ENCODE assay signal across 8 cellular contexts in the genomic region with DNA sequence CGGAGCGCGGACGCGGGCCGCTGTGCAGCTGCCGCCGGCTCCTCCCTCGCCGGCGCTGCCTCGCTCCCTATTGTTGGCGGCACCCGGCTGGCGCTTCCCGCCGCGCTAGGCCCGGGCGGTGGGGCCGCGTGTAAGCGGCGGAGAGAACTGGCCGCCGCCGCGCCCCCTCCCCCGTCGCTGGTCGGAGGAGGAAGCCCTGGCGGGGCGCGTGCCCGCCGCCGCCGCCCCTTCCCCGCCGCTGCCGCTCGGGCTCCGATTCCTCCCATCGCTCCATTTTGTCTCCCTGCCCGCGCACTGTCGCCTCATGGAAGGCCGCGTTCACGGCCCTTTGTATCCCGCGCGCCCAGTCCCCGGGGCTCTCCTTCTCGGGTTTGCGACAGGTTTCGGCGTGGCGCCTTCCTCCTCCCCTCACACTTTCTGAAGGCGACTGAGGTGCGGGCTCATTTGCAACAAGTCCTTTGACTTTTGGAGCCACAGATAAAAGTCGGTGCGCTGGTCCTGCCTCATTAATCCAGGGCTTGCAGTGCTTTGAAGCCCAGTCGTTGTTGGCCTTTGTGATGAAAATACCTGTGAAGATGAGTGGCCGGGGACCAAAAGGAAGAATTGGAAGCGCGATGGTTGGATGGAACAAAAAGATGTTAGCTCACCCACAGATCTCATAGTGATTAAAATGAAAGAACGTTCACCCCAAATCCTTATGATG. TPM values are rescaled to one million over a fixed set of nuclear protein-coding genes. Genes with fewer than 3 reads are reported as not detected.
A peak's percentile ranks its signal among the peaks of the same experiment; 100 is the strongest.
DNase-seq lines count a peak whose midpoint lies in the region; ATAC-seq and TF ChIP-seq lines count a peak whose summit lies in the region.

No MANE protein-coding gene starts in this region.

- TF ChIP-seq POLR2A in thyroid gland (IDR thresholded peaks at IDR 0.05) = no peak

- intact Hi-C loops in activated naive CD4-positive, alpha-beta T cell treated with anti-CD3 and anti-CD28 coated beads for 36 hours (cut with micrococcal nuclease) = loop anchor here (1.0 to 10.0 kb wide), 16 partner anchors 8 to 1125 kb away; partner anchors contain the start of genes CCT2, CNOT2, CPM and KCNMB4
- intact Hi-C loops in thyroid gland (cut with DNase I) = no loop called here

- ATAC-seq in GM19043 (IDR thresholded peaks at IDR 0.05; ENCODE audit: low read depth, unreplicated experiment) (peak; percentile 18), HG03354 (IDR thresholded peaks at IDR 0.05; ENCODE audit: poor library complexity, severe bottlenecking, unreplicated experiment) (peak; percentile 41)

- H3K27me3 Mint-ChIP-seq in activated naive CD4-positive, alpha-beta T cell treated with anti-CD3 and anti-CD28 coated beads for 36 hours (ENCODE audit: low read depth) = no peaks in the 10 kb centered on the region

- peaks cover 43 to 56% (median 48%) of the 10 kb centered on the region in 11 experiments; a peak in 21 of 22 replicates for H4K20me1 ChIP-seq in BLaER1 treated with 17β-estradiol and CSF1 and Interleukin-3, amounts not matched to agents 10 nM and 100 nM

- H3K4me1 ChIP-seq in BLaER1 treated with 17β-estradiol and CSF1 and Interleukin-3, amounts not matched to agents 10 nM and 100 nM = peaks cover 21 to 38% (median 33%) of the 10 kb centered on the region in 10 experiments
- H3K4me1 ChIP-seq in thyroid gland = peaks cover 21 to 25% of the 10 kb centered on the region in 2 donors

- H3K4me3 Mint-ChIP-seq in activated naive CD4-positive, alpha-beta T cell treated with anti-CD3 and anti-CD28 coated beads for 36 hours = peak overlapping the region; percentile 91

- peak overlapping the region; percentile 75 to 96 (median 83) for H3K4me2 ChIP-seq in BLaER1 treated with 17β-estradiol and CSF1 and Interleukin-3, amounts not matched to agents 10 nM and 100 nM

- no peaks in the 10 kb centered on the region for H3K9me3 ChIP-seq in BLaER1 treated with 17β-estradiol and CSF1 and Interleukin-3, amounts not matched to agents 10 nM and 100 nM (replicated peaks in 1 of 11)
- H3K9me3 ChIP-seq in thyroid gland = no peaks in the 10 kb centered on the region

- H3K27me3 ChIP-seq in BLaER1 treated with 17β-estradiol and CSF1 and Interleukin-3, amounts not matched to agents 10 nM and 100 nM = no peaks in the 10 kb centered on the region
- no peaks in the 10 kb centered on the region for H3K27me3 ChIP-seq in thyroid gland

- peaks cover 51% of the 10 kb centered on the region for H3K4me1 Mint-ChIP-seq in activated naive CD4-positive, alpha-beta T cell treated with anti-CD3 and anti-CD28 coated beads for 36 hours (ENCODE audit: low read depth)

- H3K27ac ChIP-seq in BLaER1 treated with 17β-estradiol and CSF1 and Interleukin-3, amounts not matched to agents 10 nM and 100 nM = peak overlapping the region; percentile 84 to 100 (median 99)
- H3K27ac ChIP-seq in thyroid gland = peak overlapping the region; percentile 79 to 84 (median 83)

- no peaks in the 10 kb centered on the region for H3K9me3 Mint-ChIP-seq in activated naive CD4-positive, alpha-beta T cell treated with anti-CD3 and anti-CD28 coated beads for 36 hours

- peak overlapping the region; percentile 98 for H3K27ac Mint-ChIP-seq in activated naive CD4-positive, alpha-beta T cell treated with anti-CD3 and anti-CD28 coated beads for 36 hours

- CTCF ChIA-PET in activated naive CD4-positive, alpha-beta T cell treated with anti-CD3 and anti-CD28 coated beads for 36 hours (lab: Charles Lee) = interaction anchor here (0.6 to 3.5 kb wide), 2 partner anchors 63 to 84 kb away, joined by 3 to 12 read pairs; no protein-coding TSS in a partner anchor

- DNase-seq in RKO (ENCODE audit: low spot score) (peak; percentile 45), glomerular visceral epithelial cell (ENCODE audit: extremely low spot score) (peak; percentile 30), occipital lobe (lab: John Stamatoyannopoulos, UW) (peak; percentile 45), thyroid gland (peak; percentile 54 to 59)
- DNase-seq in activated naive CD4-positive, alpha-beta T cell treated with anti-CD3 and anti-CD28 coated beads for 36 hours = peak; percentile 44

- peaks cover 21% of the 10 kb centered on the region for H3K36me3 Mint-ChIP-seq in activated naive CD4-positive, alpha-beta T cell treated with anti-CD3 and anti-CD28 coated beads for 36 hours (ENCODE audit: low read depth)

- peak overlapping the region; percentile 95 to 100 (median 99) for H3K9ac ChIP-seq in BLaER1 treated with 17β-estradiol and CSF1 and Interleukin-3, amounts not matched to agents 10 nM and 100 nM

- WGBS in thyroid gland, 2 donors = 0% methylated on average over 15 to 21 of the region's 68 CpGs

- no peak for TF ChIP-seq CTCF in thyroid gland (IDR thresholded peaks at IDR 0.05)

- H3K4me3 ChIP-seq in BLaER1 treated with 17β-estradiol and CSF1 and Interleukin-3, amounts not matched to agents 10 nM and 100 nM = peak overlapping the region; percentile 89 to 99 (median 94)
- H3K4me3 ChIP-seq in thyroid gland (replicated peaks in 1 of 3) = peak overlapping the region; percentile 50 to 71 (median 57)

- peaks cover 9 to 36% (median 24%) of the 10 kb centered on the region in 11 experiments; a peak in 21 of 22 replicates for H3K36me3 ChIP-seq in BLaER1 treated with 17β-estradiol and CSF1 and Interleukin-3, amounts not matched to agents 10 nM and 100 nM
- no peaks in the 10 kb centered on the region for H3K36me3 ChIP-seq in thyroid gland

RNA-seq across cellular contexts. Expression of gene CPSF6, which starts 0.7 kb away (rescaled TPM):
- total RNA-seq in activated naive CD4-positive, alpha-beta T cell treated with anti-CD3 and anti-CD28 coated beads for 36 hours = 10 to 100 TPM; 73.7 to 75.7 TPM
- total RNA-seq in occipital lobe = 113 TPM
- total RNA-seq in thyroid gland = 10 to 100 TPM; 49.1 to 75.8 (median 53.1) TPM

Comparison
In these comparisons a context has a peak if more than half of its experiments do, and no peak if none do; other contexts are left out.
1. Peak in every context shown above with its lines: DNase-seq, ATAC-seq, H3K4me3 ChIP-seq and H3K27ac ChIP-seq.